Comparison of ENCODE assay signal across 15 cellular contexts in genomic region chr17:67151717-67152116, GRCh38.
DNase-seq lines count a peak whose midpoint lies in the region; ATAC-seq and TF ChIP-seq lines count a peak whose summit lies in the region.
"Had no signal": no experiment of that assay in that cellular context is flagged by ENCODE, and none has a peak within 500 bp of the region (broad histone marks: within the 10 kb centered on the region; RNA-seq: fewer than 3 reads in every experiment).

No MANE protein-coding gene starts in this region.

- TF ChIP-seq CTCF in BJ (IDR thresholded peaks at IDR 0.05; ENCODE audit: insufficient read depth, low read depth, low read length) (no peak), prostate gland (IDR thresholded peaks at IDR 0.05) (no peak), right atrium auricular region (IDR thresholded peaks at IDR 0.05) (no peak)

- no peaks in the 10 kb centered on the region for H3K9me3 Mint-ChIP-seq in memory B cell
- no peaks in the 10 kb centered on the region for H3K9me3 Mint-ChIP-seq in T-helper 2 cell treated with Interferon-gamma antibody and Interleukin-4, amounts not matched to agents 5 μg/mL and 100 μg/mL, for 36 hours
- H3K9me3 Mint-ChIP-seq: activated T-helper 1 cell treated with anti-CD3 and anti-CD28 coated beads, Interleukin-12 subunit alpha, Interleukin-12 subunit beta, Interleukin-2, Interleukin-4 antibody, amounts not matched to agents 30 ng/mL and 10 ng/mL and 1 ng/mL, durations not matched to agents 14 hours and 24 hours and 36 hours had no signal

- H3K27me3 ChIP-seq in BJ (ENCODE audit: control insufficient read depth, insufficient read depth, low read length), result no peaks in the 10 kb centered on the region
- no peaks in the 10 kb centered on the region for H3K27me3 ChIP-seq in prostate gland (replicated peaks; ENCODE audit: insufficient read depth)
- H3K27me3 ChIP-seq in right atrium auricular region, result no peaks in the 10 kb centered on the region

- no peak overlapping the region for H3K27ac ChIP-seq in prostate gland
- no peak overlapping the region for H3K27ac ChIP-seq in right atrium auricular region

- TF ChIP-seq POLR2A in prostate gland (IDR thresholded peaks at IDR 0.05), result no peak

- H3K36me3 Mint-ChIP-seq in memory B cell, result peaks cover 37% of the 10 kb centered on the region
- H3K36me3 Mint-ChIP-seq in T-helper 2 cell treated with Interferon-gamma antibody and Interleukin-4, amounts not matched to agents 5 μg/mL and 100 μg/mL, for 36 hours (ENCODE audit: low read depth), result peaks cover 26% of the 10 kb centered on the region

- H3K4me1 ChIP-seq in prostate gland (replicated peaks), result no peaks in the 10 kb centered on the region
- H3K4me1 ChIP-seq in right atrium auricular region, result no peaks in the 10 kb centered on the region

- H3K4me3 ChIP-seq in BJ (ENCODE audit: low read depth, low read length) (no peak overlapping the region), prostate gland (no peak overlapping the region), right atrium auricular region (no peak overlapping the region)
- H3K4me3 ChIP-seq: mucosa of descending colon had no signal

- H3K27me3 Mint-ChIP-seq in memory B cell, result no peaks in the 10 kb centered on the region
- no peaks in the 10 kb centered on the region for H3K27me3 Mint-ChIP-seq in T-helper 2 cell treated with Interferon-gamma antibody and Interleukin-4, amounts not matched to agents 5 μg/mL and 100 μg/mL, for 36 hours (ENCODE audit: low read depth)
- H3K27me3 Mint-ChIP-seq: brain; stimulated activated naive CD8-positive, alpha-beta T cell treated with anti-CD3 and anti-CD28 coated beads, Interleukin-15, amount 100 ng/mL, for 72 hours had no signal

- no peak for ATAC-seq in memory B cell (ENCODE audit: low read depth)
- ATAC-seq: mucosa of descending colon; stimulated activated naive CD8-positive, alpha-beta T cell treated with anti-CD3 and anti-CD28 coated beads, Interleukin-15, amount 100 ng/mL, for 72 hours had no signal

- no peaks in the 10 kb centered on the region for H3K9me3 ChIP-seq in prostate gland
- H3K9me3 ChIP-seq in right atrium auricular region, result no peaks in the 10 kb centered on the region
- H3K9me3 ChIP-seq: mucosa of descending colon had no signal

- intact Hi-C loops in prostate gland (cut with DNase I), result no loop called here

- H3K36me3 ChIP-seq in BJ (ENCODE audit: control insufficient read depth, insufficient read depth, low read length) (peaks cover 3% of the 10 kb centered on the region), prostate gland (peaks cover 0 to 7% of the 10 kb centered on the region in 2 donors), right atrium auricular region (peaks cover 37% of the 10 kb centered on the region)

- peak overlapping the region; percentile 36 for H3K27ac Mint-ChIP-seq in memory B cell
- no peak overlapping the region for H3K27ac Mint-ChIP-seq in T-helper 2 cell treated with Interferon-gamma antibody and Interleukin-4, amounts not matched to agents 5 μg/mL and 100 μg/mL, for 36 hours
- H3K27ac Mint-ChIP-seq: activated T-helper 1 cell treated with anti-CD3 and anti-CD28 coated beads, Interleukin-12 subunit alpha, Interleukin-12 subunit beta, Interleukin-2, Interleukin-4 antibody, amounts not matched to agents 30 ng/mL and 10 ng/mL and 1 ng/mL, durations not matched to agents 14 hours and 24 hours and 36 hours; stimulated activated naive CD8-positive, alpha-beta T cell treated with anti-CD3 and anti-CD28 coated beads, Interleukin-15, amount 100 ng/mL, for 72 hours had no signal

- POLR2A ChIA-PET in BJ (lab: Charles Lee), result no interaction called here

- 91% methylated on average over 2 of the region's 2 CpGs for WGBS in prostate gland

- CTCF ChIA-PET in BJ (lab: Yijun Ruan, JAX), result no interaction called here

- peaks cover 2% of the 10 kb centered on the region for H3K4me1 Mint-ChIP-seq in memory B cell
- H3K4me1 Mint-ChIP-seq in T-helper 2 cell treated with Interferon-gamma antibody and Interleukin-4, amounts not matched to agents 5 μg/mL and 100 μg/mL, for 36 hours (ENCODE audit: low read depth), result peaks cover 7% of the 10 kb centered on the region

- no peak overlapping the region for H3K4me3 Mint-ChIP-seq in memory B cell
- H3K4me3 Mint-ChIP-seq in T-helper 2 cell treated with Interferon-gamma antibody and Interleukin-4, amounts not matched to agents 5 μg/mL and 100 μg/mL, for 36 hours, result no peak overlapping the region
- H3K4me3 Mint-ChIP-seq: activated T-helper 1 cell treated with anti-CD3 and anti-CD28 coated beads, Interleukin-12 subunit alpha, Interleukin-12 subunit beta, Interleukin-2, Interleukin-4 antibody, amounts not matched to agents 30 ng/mL and 10 ng/mL and 1 ng/mL, durations not matched to agents 14 hours and 24 hours and 36 hours; brain; stimulated activated naive CD8-positive, alpha-beta T cell treated with anti-CD3 and anti-CD28 coated beads, Interleukin-15, amount 100 ng/mL, for 72 hours had no signal

- peak; percentile 14 for DNase-seq in BJ (ENCODE audit: low read depth)
- DNase-seq in M059J (ENCODE audit: low read depth), result peak; percentile 13
- peak; percentile 11 for DNase-seq in dermis blood vessel endothelial cell
- DNase-seq in memory B cell (ENCODE audit: low spot score in 2 of 2), result no peak
- DNase-seq in prostate gland (ENCODE audit: low spot score), result no peak
- no peak for DNase-seq in T-helper 2 cell treated with Interferon-gamma antibody and Interleukin-4, amounts not matched to agents 5 μg/mL and 100 μg/mL, for 36 hours (ENCODE audit: low spot score)
- no peak for DNase-seq in right atrium auricular region (ENCODE audit: low spot score)
- no peak for DNase-seq in dedifferentiated amniotic fluid mesenchymal stem cell (ENCODE audit: extremely low spot score)
- DNase-seq: activated CD4-positive, alpha-beta T cell treated with anti-CD3 and anti-CD28 coated beads for 1 hour; C1 segment of cervical spinal cord; Kasumi-1; mucosa of descending colon; stimulated activated naive CD8-positive, alpha-beta T cell treated with anti-CD3 and anti-CD28 coated beads, Interleukin-15, amount 100 ng/mL, for 72 hours had no signal

Comparison
In these comparisons a context has a peak if more than half of its experiments do, and no peak if none do; other contexts are left out.
1. DNase-seq: peak in BJ (single experiment), M059J (single experiment) and dermis blood vessel endothelial cell (single experiment); none in memory B cell (0 of 2), prostate gland (single experiment), T-helper 2 cell treated with Interferon-gamma antibody and Interleukin-4, amounts not matched to agents 5 μg/mL and 100 μg/mL, for 36 hours (single experiment), right atrium auricular region (single experiment) and dedifferentiated amniotic fluid mesenchymal stem cell (single experiment).